14 cellular contexts compared by ENCODE assay signal in genomic region chr2:18632699-18633098, GRCh38. TPM values are rescaled to one million over a fixed set of nuclear protein-coding genes. Genes with fewer than 3 reads are reported as not detected.
"Had no signal": no experiment of that assay in that cellular context is flagged by ENCODE, and none has a peak within 500 bp of the region (broad histone marks: within the 10 kb centered on the region; RNA-seq: fewer than 3 reads in every experiment).

No MANE protein-coding gene starts in this region.

RNA-seq across cellular contexts. Expression of gene NT5C1B, which starts 43.3 kb away (rescaled TPM):
- total RNA-seq: stomach, subcutaneous adipose tissue, suprapubic skin, temporal lobe, thoracic aorta, tibial nerve, transverse colon, upper lobe of left lung, upper lobe of right lung, ureter, urinary bladder, uterus, vagina had no signal
- polyA plus RNA-seq: stomach, thymus had no signal
